10 cellular contexts compared by ENCODE assay signal in genomic region chr5:162078805-162079204, GRCh38. TPM values are rescaled to one million over a fixed set of nuclear protein-coding genes. Genes with fewer than 3 reads are reported as not detected.
"Had no signal": no experiment of that assay in that cellular context is flagged by ENCODE, and none has a peak within 500 bp of the region (broad histone marks: within the 10 kb centered on the region; RNA-seq: fewer than 3 reads in every experiment).

No MANE protein-coding gene starts in this region.

- ATAC-seq: HCT116, K562 had no signal

- H3K27ac Mint-ChIP-seq: HFFc6 had no signal

- FAIRE-seq: HTR-8/SVneo, K562 had no signal

- H3K4me3 Mint-ChIP-seq: HFFc6 had no signal

- DNase-seq: GM23248, GOT3, H7, HFFc6, IMR-90, KG1 had no signal

RNA-seq across cellular contexts. Expression of gene GABRG2, which starts 11.2 kb away (rescaled TPM):
- total RNA-seq: GM23248, HFFc6, HT-29, IMR-90 had no signal
